ENCODE assay signal across 8 cellular contexts in genomic region chr10:78302989-78303854, GRCh38.
DNase-seq lines count a peak whose midpoint lies in the region; ATAC-seq, FAIRE-seq and TF ChIP-seq lines count a peak whose summit lies in the region.

No MANE protein-coding gene starts in this region.

- H4K5ac ChIP-seq in H1 (ENCODE audit: insufficient read length, low read depth, low read length), result peak overlapping the region; percentile 55

- ATAC-seq in GM21360 (IDR thresholded peaks at IDR 0.05; ENCODE audit: unreplicated experiment), result peak; percentile 80

- peak overlapping the region; percentile 89 for H2BK5ac ChIP-seq in H1 (ENCODE audit: low read depth, low read length)

- peak overlapping the region; percentile 65; the same call in 1 of the 2 replicates for H2AFZ ChIP-seq in H1 (ENCODE audit: low read length)

- no peak for FAIRE-seq in H1 (lab: Jason Lieb, UNC)

- no peak for TF ChIP-seq EP300 in H1 (IDR thresholded peaks at IDR 0.05; ENCODE audit: borderline replicate concordance in 1 of 2, low read depth in 2 of 2, low read length in 2 of 2)

- TF ChIP-seq CTCF in Caco-2 (IDR thresholded peaks at IDR 0.05; ENCODE audit: insufficient read depth in 1 of 2, low read depth in 1 of 2, low read length in 1 of 2, severe bottlenecking in 1 of 2, unreplicated experiment in 1 of 2), result peak; percentile 70 to 85
- TF ChIP-seq CTCF in H1 (IDR thresholded peaks at IDR 0.05; ENCODE audit: control extremely low read depth in 1 of 3, insufficient read depth in 1 of 3, low read depth in 1 of 3, low read length in 3 of 3), result peak; percentile 71 to 94 (median 79)
- peak; percentile 71 for TF ChIP-seq CTCF in mesothelial cell of epicardium (IDR thresholded peaks at IDR 0.05; ENCODE audit: unreplicated experiment)

- H2BK120ac ChIP-seq in H1 (replicated peaks; ENCODE audit: low read depth, low read length), result no peak overlapping the region

- CTCF ChIA-PET in Caco-2 (lab: Charles Lee) (interaction anchor here (0.5 to 2.5 kb wide), 11 partner anchors 43 to 764 kb away, joined by 3 to 19 read pairs (median 4); no protein-coding TSS in a partner anchor), H1 (lab: Charles Lee; ENCODE audit: partially characterized antibody) (interaction anchor here (0.6 to 5.3 kb wide), 39 partner anchors 12 to 435 kb away, joined by 3 to 55 read pairs (median 4); no protein-coding TSS in a partner anchor)

- no TSS peak for BruUV-seq in Caco-2 (replicated peaks; lab: Mats Ljungman, UMichigan)

- no peaks in the 10 kb centered on the region for H3K27me3 ChIP-seq in Caco-2 (replicated peaks; ENCODE audit: control insufficient read depth, insufficient read depth, low read length)
- 0 out of 7 replicates have a peak, but pooled peaks cover 0 to 3% (median 0%) of the 10 kb centered on the region in 4 experiments for H3K27me3 ChIP-seq in H1 (replicated peaks in 1 of 4; ENCODE audit: control insufficient read depth in 3 of 4, extremely low read depth in 1 of 4, insufficient read depth in 3 of 4, low read length in 3 of 4)

- H3K4me3 ChIP-seq in Caco-2 (ENCODE audit: low read depth, low read length), result peak overlapping the region; percentile 69
- H3K4me3 ChIP-seq in H1 (ENCODE audit: extremely low read depth in 1 of 4, insufficient read depth in 2 of 4, low read depth in 3 of 4, low read length in 4 of 4), result peak overlapping the region; percentile 46 to 65 (median 53)

- no peak overlapping the region for H3K23ac ChIP-seq in H1 (ENCODE audit: insufficient read length)

- H4K91ac ChIP-seq in H1 (replicated peaks; ENCODE audit: insufficient read length, low read length), result peak overlapping the region; percentile 91

- H3K14ac ChIP-seq in H1 (ENCODE audit: insufficient read length), result no peak overlapping the region

- TF ChIP-seq RAD21 in H1 (IDR thresholded peaks at IDR 0.05 in 1 of 2, conservative IDR thresholded peaks at IDR 0.05 in 1 of 2; ENCODE audit: low read depth in 2 of 2, low read length in 2 of 2), result peak; percentile 65 to 74

- H3K4ac ChIP-seq in H1 (replicated peaks; ENCODE audit: insufficient read length, low read depth, low read length), result no peak overlapping the region

- peak overlapping the region; percentile 93; the same call in 1 of the 2 replicates for H3K18ac ChIP-seq in H1 (ENCODE audit: extremely low read depth, low read length)

- no peaks in the 10 kb centered on the region for H3K9me3 Mint-ChIP-seq in Caco-2 (ENCODE audit: unreplicated experiment)
- peaks cover 13% of the 10 kb centered on the region for H3K9me3 Mint-ChIP-seq in mesothelial cell of epicardium

- H3K27me3 Mint-ChIP-seq in Caco-2 (ENCODE audit: insufficient read depth, unreplicated experiment) (peaks cover 15% of the 10 kb centered on the region), mesothelial cell of epicardium (ENCODE audit: low read depth) (no peaks in the 10 kb centered on the region)

- peak overlapping the region; percentile 80 for H3K56ac ChIP-seq in H1 (replicated peaks; ENCODE audit: insufficient read length, low read depth, low read length)

- no peaks in the 10 kb centered on the region for H3K79me2 ChIP-seq in H1 (ENCODE audit: control insufficient read depth in 1 of 2, insufficient read depth in 2 of 2, low read length in 2 of 2)

- 14% methylated on average over 45 of the region's 81 CpGs; no CpG with 5 or more reads in 1 of the 2 experiments for WGBS in H1 (ENCODE audit: extremely low coverage in 1 of 2, insufficient coverage in 1 of 2, insufficient read length in 1 of 2, insufficient replicate concordance in 2 of 2, low coverage in 1 of 2, low lambda C conversion rate in 2 of 2, missing lambda C conversion rate in 1 of 2), 2 experiments

- peak overlapping the region; percentile 95 for H3K4me3 Mint-ChIP-seq in Caco-2 (ENCODE audit: unreplicated experiment)
- H3K4me3 Mint-ChIP-seq in mesothelial cell of epicardium, result peak overlapping the region; percentile 71

- H3K4me2 ChIP-seq in H1 (ENCODE audit: insufficient read depth in 1 of 2, low read depth in 2 of 2, low read length in 2 of 2), result peak overlapping the region; percentile 82 to 90

- H3K9me3 ChIP-seq in Caco-2, result no peaks in the 10 kb centered on the region; the same call in 1 of the 2 replicates
- no peaks in the 10 kb centered on the region; a peak in 1 of 4 replicates for H3K9me3 ChIP-seq in H1 (ENCODE audit: insufficient read depth in 2 of 2, low read depth in 1 of 2, low read length in 1 of 2)

- H4K20me1 ChIP-seq in H1 (replicated peaks in 1 of 2; ENCODE audit: control insufficient read depth in 1 of 2, insufficient read depth in 2 of 2, low read length in 2 of 2), result no peaks in the 10 kb centered on the region

- peaks cover 6% of the 10 kb centered on the region for H3K36me3 Mint-ChIP-seq in Caco-2 (ENCODE audit: insufficient read depth, unreplicated experiment)
- no peaks in the 10 kb centered on the region for H3K36me3 Mint-ChIP-seq in mesothelial cell of epicardium

- H3K4me1 ChIP-seq in Caco-2 (peaks cover 17% of the 10 kb centered on the region), H1 (replicated peaks in 1 of 4; ENCODE audit: control insufficient read depth in 3 of 4, insufficient read depth in 4 of 4, low read length in 3 of 4) (peaks cover 7 to 10% (median 7%) of the 10 kb centered on the region in 4 experiments)

- H2BK12ac ChIP-seq in H1 (ENCODE audit: low read depth, low read length), result no peak overlapping the region

- TF ChIP-seq POLR2A in H1 (IDR thresholded peaks at IDR 0.05; ENCODE audit: control extremely low read depth in 1 of 2, low read depth in 2 of 2, low read length in 2 of 2), result peak; percentile 56 to 88

- H3K79me1 ChIP-seq in H1 (ENCODE audit: low read depth, low read length), result no peaks in the 10 kb centered on the region

- peak; percentile 94 to 98 for DNase-seq in Caco-2
- peak; percentile 95 for DNase-seq in HT-29 (ENCODE audit: low spot score)
- peak; percentile 75 for DNase-seq in NK-92 (lab: John Stamatoyannopoulos, UW; ENCODE audit: unreplicated experiment)
- DNase-seq in activated CD8-positive, alpha-beta memory T cell treated with anti-CD3 and anti-CD28 coated beads for 4 hours (ENCODE audit: low read depth in 2 of 2), result peak; percentile 91 to 92
- DNase-seq in H1 (ENCODE audit: low read depth in 1 of 2, low spot score in 2 of 2), result peak; percentile 77 to 97
- peak; percentile 92 to 95 for DNase-seq in mesothelial cell of epicardium (ENCODE audit: low spot score in 2 of 2, unreplicated experiment in 2 of 2)
- peak; percentile 90 to 96 for DNase-seq in stimulated activated CD8-positive, alpha-beta memory T cell treated with anti-CD3 and anti-CD28 coated beads, Interleukin-15, amount 100 ng/mL, for 4 hours (ENCODE audit: low read depth in 2 of 2)

- H3K23me2 ChIP-seq in H1 (ENCODE audit: low read depth, low read length), result peaks cover 4% of the 10 kb centered on the region

- H2AK5ac ChIP-seq in H1 (ENCODE audit: low read depth, low read length), result 0 out of 2 replicates have a peak overlapping the region, but pooled peaks have one; percentile 2

- H3K27ac Mint-ChIP-seq in Caco-2 (ENCODE audit: unreplicated experiment) (peak overlapping the region; percentile 95), mesothelial cell of epicardium (peak overlapping the region; percentile 91)

- H3K4me1 Mint-ChIP-seq in Caco-2 (ENCODE audit: low read depth, unreplicated experiment), result peaks cover 13% of the 10 kb centered on the region
- H3K4me1 Mint-ChIP-seq in mesothelial cell of epicardium, result peaks cover 25% of the 10 kb centered on the region

- no peak overlapping the region; the same call in 1 of the 2 replicates for H2BK20ac ChIP-seq in H1 (ENCODE audit: low read length)

- peak overlapping the region; percentile 97; the same call in 1 of the 2 replicates for H2BK15ac ChIP-seq in H1 (ENCODE audit: low read length)

- H3K9ac ChIP-seq in H1 (replicated peaks in 1 of 4; ENCODE audit: extremely low read depth in 1 of 4, low read depth in 3 of 4, low read length in 3 of 4), result peak overlapping the region; percentile 58 to 74 (median 69); a peak in 6 of 7 replicates

- H3K27ac ChIP-seq in H1 (ENCODE audit: low read depth, low read length), result peak overlapping the region; percentile 37; the same call in 1 of the 2 replicates

- peak overlapping the region; percentile 64 for H4K8ac ChIP-seq in H1 (ENCODE audit: extremely low read depth, insufficient read depth, low read length)

- intact Hi-C loops in Caco-2 (cut with micrococcal nuclease; ENCODE audit: unreplicated experiment), result loop anchor here (1.0 to 10.0 kb wide), 11 partner anchors 43 to 892 kb away; no protein-coding TSS in a partner anchor

- POLR2A ChIA-PET in Caco-2 (lab: Charles Lee), result interaction anchor here (1.0 to 2.1 kb wide), 2 partner anchors 43 to 71 kb away, joined by 4 to 9 read pairs; no protein-coding TSS in a partner anchor
- POLR2A ChIA-PET in H1 (lab: Charles Lee; ENCODE audit: partially characterized antibody), result interaction anchor here (0.9 to 1.4 kb wide), 5 partner anchors 10 to 136 kb away, joined by 3 to 6 read pairs (median 3); no protein-coding TSS in a partner anchor

- H3K36me3 ChIP-seq in Caco-2 (ENCODE audit: control insufficient read depth, insufficient read depth, low read length), result no peaks in the 10 kb centered on the region
- H3K36me3 ChIP-seq in H1 (ENCODE audit: control insufficient read depth in 2 of 4, insufficient read depth in 4 of 4, low read length in 3 of 4), result no peaks in the 10 kb centered on the region

TF ChIP-seq in H1, 55 proteins besides CTCF, POLR2A, EP300 and RAD21 (continues in another document):
- TF ChIP-seq SIRT6 (IDR thresholded peaks at IDR 0.05; ENCODE audit: low read length) (no peak), KDM4A (IDR thresholded peaks at IDR 0.05; ENCODE audit: low read depth, low read length, severe bottlenecking) (peak; percentile 77), TAF1 (IDR thresholded peaks at IDR 0.05; ENCODE audit: low read depth, low read length) (peak; percentile 60), FOSL1 (IDR thresholded peaks at IDR 0.05; ENCODE audit: insufficient read depth, low read depth, low read length) (no peak), E2F6 (IDR thresholded peaks at IDR 0.05) (peak; percentile 36; the same call in 1 of the 2 replicates), CREB1 (IDR thresholded peaks at IDR 0.05) (peak; percentile 19; the same call in 1 of the 2 replicates), SAP30 (IDR thresholded peaks at IDR 0.05; ENCODE audit: insufficient read depth, insufficient replicate concordance, low read length) (no peak), RBBP5 (IDR thresholded peaks at IDR 0.05; ENCODE audit: borderline replicate concordance, low read depth, low read length) (peak; percentile 80; the same call in 1 of the 2 replicates), TEAD4 (IDR thresholded peaks at IDR 0.05; ENCODE audit: low read depth, low read length) (peak; percentile 21; the same call in 1 of the 2 replicates), ASH2L (IDR thresholded peaks at IDR 0.05; ENCODE audit: low read length) (peak; percentile 66), NRF1 (IDR thresholded peaks at IDR 0.05; ENCODE audit: low read depth, low read length) (peak; percentile 60)

Comparison
In these comparisons a context has a peak if more than half of its experiments do, and no peak if none do; other contexts are left out.
1. Peak in every context shown above with its lines: DNase-seq, ATAC-seq, H3K4me3 ChIP-seq and H3K27ac ChIP-seq.